In genomic region chr3:170908235-170909116, GRCh38 we compare ENCODE assay signal across 1 cellular context.
TF ChIP-seq lines count a peak whose summit lies in the region.

Gene EIF5A2, minus strand, starts transcription at chr3:170908637. Its CDS starts 831 bp downstream, at chr3:170907806.

TF ChIP-seq in WTC11, 78 proteins besides CTCF, POLR2A, EP300 and RAD21 (continued from another document and continues in another):
- no peak for TF ChIP-seq AR (CRISPR knock-in tag; IDR thresholded peaks at IDR 0.05)
- TF ChIP-seq ZNF671 (CRISPR knock-in tag; IDR thresholded peaks at IDR 0.05): no peak
- TF ChIP-seq MYBL2 (CRISPR knock-in tag; IDR thresholded peaks at IDR 0.05): peak; percentile 58; the same call in 1 of the 2 replicates
- TF ChIP-seq ATF2 (CRISPR knock-in tag; IDR thresholded peaks at IDR 0.05; ENCODE audit: borderline replicate concordance, low read depth): no peak
- peak; percentile 98 for TF ChIP-seq CREB1 (CRISPR knock-in tag; IDR thresholded peaks at IDR 0.05)
- TF ChIP-seq NFYB (CRISPR knock-in tag; conservative IDR thresholded peaks at IDR 0.05; ENCODE audit: low read depth): peak; percentile 53
- peak; percentile 73; the same call in 1 of the 2 replicates for TF ChIP-seq E2F5 (CRISPR knock-in tag; IDR thresholded peaks at IDR 0.05)
- no peak; the same call in 1 of the 2 replicates for TF ChIP-seq NR1H2 (CRISPR knock-in tag; IDR thresholded peaks at IDR 0.05)
- no peak for TF ChIP-seq E2F4 (CRISPR knock-in tag; IDR thresholded peaks at IDR 0.05; ENCODE audit: borderline replicate concordance, low read depth)
- no peak for TF ChIP-seq ATF6 (CRISPR knock-in tag; IDR thresholded peaks at IDR 0.05)
- no peak for TF ChIP-seq ZNF121 (CRISPR knock-in tag; IDR thresholded peaks at IDR 0.05)
- peak; percentile 81; the same call in 1 of the 2 replicates for TF ChIP-seq JUN (CRISPR knock-in tag; IDR thresholded peaks at IDR 0.05)
- no peak for TF ChIP-seq ZNF512 (CRISPR knock-in tag; IDR thresholded peaks at IDR 0.05; ENCODE audit: borderline replicate concordance)
- 0 out of 2 replicates have a peak, but pooled peaks have one; percentile 30 for TF ChIP-seq ELF4 (CRISPR knock-in tag; IDR thresholded peaks at IDR 0.05; ENCODE audit: low read depth)
- peak; percentile 56; the same call in 1 of the 2 replicates for TF ChIP-seq PRDM15 (CRISPR knock-in tag; IDR thresholded peaks at IDR 0.05)
- TF ChIP-seq ZNF232 (CRISPR knock-in tag; IDR thresholded peaks at IDR 0.05): no peak; the same call in none of the 2 replicates
- TF ChIP-seq NR3C1 (CRISPR knock-in tag; conservative IDR thresholded peaks at IDR 0.05; ENCODE audit: low read depth): no peak
- no peak for TF ChIP-seq STAT6 (CRISPR knock-in tag; conservative IDR thresholded peaks at IDR 0.05; ENCODE audit: low read depth)
- TF ChIP-seq SMAD3 (CRISPR knock-in tag; IDR thresholded peaks at IDR 0.05; ENCODE audit: borderline replicate concordance): 0 out of 2 replicates have a peak, but pooled peaks have one; percentile 87
- TF ChIP-seq FOXJ3 (CRISPR knock-in tag; IDR thresholded peaks at IDR 0.05; ENCODE audit: borderline replicate concordance): no peak
- TF ChIP-seq ZNF317 (CRISPR knock-in tag; IDR thresholded peaks at IDR 0.05; ENCODE audit: borderline replicate concordance, low read depth): peak; percentile 65; the same call in 1 of the 2 replicates
- TF ChIP-seq AFF4 (CRISPR knock-in tag; IDR thresholded peaks at IDR 0.05; ENCODE audit: borderline replicate concordance): peak; percentile 97
- TF ChIP-seq FOXP4 (CRISPR knock-in tag; IDR thresholded peaks at IDR 0.05): peak; percentile 96
- TF ChIP-seq ZMAT4 (CRISPR knock-in tag; IDR thresholded peaks at IDR 0.05): no peak
- TF ChIP-seq NR2C2 (CRISPR knock-in tag; IDR thresholded peaks at IDR 0.05): peak; percentile 81
- TF ChIP-seq HMGA2 (CRISPR knock-in tag; IDR thresholded peaks at IDR 0.05): no peak
- TF ChIP-seq NFATC4 (CRISPR knock-in tag; IDR thresholded peaks at IDR 0.05): no peak
- TF ChIP-seq OVOL2 (CRISPR knock-in tag; IDR thresholded peaks at IDR 0.05; ENCODE audit: borderline replicate concordance): no peak
- peak; percentile 92 for TF ChIP-seq ZNF219 (CRISPR knock-in tag; IDR thresholded peaks at IDR 0.05; ENCODE audit: borderline replicate concordance)
